In genomic region chr15:56413114-56413733, GRCh38 we compare ENCODE assay signal across 1 cellular context. TPM values are rescaled to one million over a fixed set of nuclear protein-coding genes. Genes with fewer than 3 reads are reported as not detected.
"Had no signal": no experiment of that assay in that cellular context is flagged by ENCODE, and none has a peak within 500 bp of the region (broad histone marks: within the 10 kb centered on the region; RNA-seq: fewer than 3 reads in every experiment).

No MANE protein-coding gene starts in this region.

RNA-seq across cellular contexts. Expression of gene MNS1, which starts 51.7 kb away (rescaled TPM):
- total RNA-seq: naive thymus-derived CD8-positive, alpha-beta T cell had no signal
- polyA plus RNA-seq: naive thymus-derived CD8-positive, alpha-beta T cell had no signal
